Comparison of ENCODE assay signal across 8 cellular contexts in genomic region chr2:169141713-169142352, GRCh38.
A peak's percentile ranks its signal among the peaks of the same experiment; 100 is the strongest.
DNase-seq lines count a peak whose midpoint lies in the region; ATAC-seq and TF ChIP-seq lines count a peak whose summit lies in the region.

No MANE protein-coding gene starts in this region.

- 53% methylated on average over 10 of the region's 10 CpGs for WGBS in testis, 2 donors

- no peak overlapping the region for H2AFZ ChIP-seq in fibroblast of lung (ENCODE audit: low read length)
- no peak overlapping the region for H2AFZ ChIP-seq in neural progenitor cell (replicated peaks)

- DNase-seq in NCI-H82 (lab: John Stamatoyannopoulos, UW) (peak; percentile 74), NCI-H82 treated with DMSO at 0.1 percent for 48 hours (lab: John Stamatoyannopoulos, UW; ENCODE audit: unreplicated experiment) (no peak), NT2/D1 (ENCODE audit: low read depth, low spot score) (peak; percentile 56), activated T-cell treated with anti-CD3 and anti-CD28 coated beads for 1 hour (ENCODE audit: low read depth) (peak; percentile 53), fibroblast of lung (ENCODE audit: low read depth in 2 of 2) (peak; percentile 52 to 57), neural progenitor cell (ENCODE audit: low spot score) (peak; percentile 75), testis (peak; percentile 80)

- H3K27ac ChIP-seq in fibroblast of lung (ENCODE audit: insufficient read depth, low read length), result no peak overlapping the region
- no peak overlapping the region for H3K27ac ChIP-seq in neural progenitor cell
- H3K27ac ChIP-seq in testis, result no peak overlapping the region

- ATAC-seq in HG03159 (IDR thresholded peaks at IDR 0.05; ENCODE audit: unreplicated experiment), result peak; percentile 64

- intact Hi-C loops in testis (cut with DNase I; ENCODE audit: low total_unique reads), result no loop called here

- peaks cover 13% of the 10 kb centered on the region for H3K36me3 Mint-ChIP-seq in neural progenitor cell

- H3K27me3 ChIP-seq in NT2/D1 (ENCODE audit: insufficient read depth, insufficient read length) (no peaks in the 10 kb centered on the region), fibroblast of lung (ENCODE audit: control insufficient read depth, insufficient read depth, low read length) (no peaks in the 10 kb centered on the region), neural progenitor cell (no peaks in the 10 kb centered on the region), testis (no peaks in the 10 kb centered on the region)

- TF ChIP-seq CTCF in fibroblast of lung (conservative IDR thresholded peaks at IDR 0.05 in 1 of 2, IDR thresholded peaks at IDR 0.05 in 1 of 2; ENCODE audit: low read depth in 1 of 2, low read length in 2 of 2) (peak; percentile 89 to 94), neural progenitor cell (IDR thresholded peaks at IDR 0.05) (peak; percentile 86), testis (IDR thresholded peaks at IDR 0.05) (peak; percentile 43 to 75 (median 62))

- H3K4me3 ChIP-seq in NT2/D1 (ENCODE audit: insufficient read length, low read depth) (no peak overlapping the region), fibroblast of lung (replicated peaks in 1 of 4; ENCODE audit: control extremely low read depth in 1 of 4, insufficient read depth in 1 of 4, low read depth in 3 of 4, low read length in 4 of 4) (no peak overlapping the region), neural progenitor cell (no peak overlapping the region), testis (no peak overlapping the region)

- H3K4me1 ChIP-seq in NT2/D1 (ENCODE audit: insufficient read depth, insufficient read length) (no peaks in the 10 kb centered on the region), fibroblast of lung (ENCODE audit: control insufficient read depth, extremely low read depth, insufficient read depth, low read length) (no peaks in the 10 kb centered on the region), neural progenitor cell (no peaks in the 10 kb centered on the region), testis (no peaks in the 10 kb centered on the region)

- TF ChIP-seq POLR2A in testis (IDR thresholded peaks at IDR 0.05), result no peak

- no peaks in the 10 kb centered on the region for H3K4me1 Mint-ChIP-seq in neural progenitor cell

- H4K20me1 ChIP-seq in fibroblast of lung (ENCODE audit: control insufficient read depth, extremely low read depth, insufficient read depth, low read length), result no peaks in the 10 kb centered on the region
- H4K20me1 ChIP-seq in neural progenitor cell (ENCODE audit: low read depth), result peaks cover 5% of the 10 kb centered on the region

- no peak overlapping the region for H3K4me3 Mint-ChIP-seq in neural progenitor cell

- no peaks in the 10 kb centered on the region for H3K36me3 ChIP-seq in NT2/D1 (ENCODE audit: insufficient read depth, insufficient read length, low read length)
- H3K36me3 ChIP-seq in fibroblast of lung (ENCODE audit: control insufficient read depth, insufficient read depth, low read length), result no peaks in the 10 kb centered on the region
- peaks cover 43% of the 10 kb centered on the region for H3K36me3 ChIP-seq in neural progenitor cell
- no peaks in the 10 kb centered on the region for H3K36me3 ChIP-seq in testis (ENCODE audit: low read depth, missing control alignments)

- no peak overlapping the region for H3K4me2 ChIP-seq in fibroblast of lung (ENCODE audit: extremely low read depth, insufficient read depth, low read length)
- no peak overlapping the region for H3K4me2 ChIP-seq in neural progenitor cell

- H3K9me3 ChIP-seq in NT2/D1 (ENCODE audit: insufficient read depth, low read length), result no peaks in the 10 kb centered on the region
- no peaks in the 10 kb centered on the region for H3K9me3 ChIP-seq in fibroblast of lung (ENCODE audit: control insufficient read depth, insufficient read depth, low read depth, low read length)
- no peaks in the 10 kb centered on the region for H3K9me3 ChIP-seq in neural progenitor cell (ENCODE audit: low read depth)
- no peaks in the 10 kb centered on the region for H3K9me3 ChIP-seq in testis

- H3K9me3 Mint-ChIP-seq in neural progenitor cell, result no peaks in the 10 kb centered on the region

- H3K79me2 ChIP-seq in fibroblast of lung (ENCODE audit: control insufficient read depth, insufficient read depth, low read length) (no peaks in the 10 kb centered on the region), neural progenitor cell (ENCODE audit: low read depth) (no peaks in the 10 kb centered on the region)

- peaks cover 21% of the 10 kb centered on the region for H3F3A ChIP-seq in neural progenitor cell (ENCODE audit: low read depth)

- H3K27ac Mint-ChIP-seq in neural progenitor cell, result no peak overlapping the region

- no peaks in the 10 kb centered on the region for H3K27me3 Mint-ChIP-seq in neural progenitor cell (ENCODE audit: insufficient read depth, low read depth)

- H3K9ac ChIP-seq in NT2/D1 (ENCODE audit: insufficient read length, low read depth), result no peak overlapping the region
- H3K9ac ChIP-seq in fibroblast of lung (ENCODE audit: insufficient read depth, low read length), result no peak overlapping the region
- no peak overlapping the region for H3K9ac ChIP-seq in neural progenitor cell
